In the genomic region with DNA sequence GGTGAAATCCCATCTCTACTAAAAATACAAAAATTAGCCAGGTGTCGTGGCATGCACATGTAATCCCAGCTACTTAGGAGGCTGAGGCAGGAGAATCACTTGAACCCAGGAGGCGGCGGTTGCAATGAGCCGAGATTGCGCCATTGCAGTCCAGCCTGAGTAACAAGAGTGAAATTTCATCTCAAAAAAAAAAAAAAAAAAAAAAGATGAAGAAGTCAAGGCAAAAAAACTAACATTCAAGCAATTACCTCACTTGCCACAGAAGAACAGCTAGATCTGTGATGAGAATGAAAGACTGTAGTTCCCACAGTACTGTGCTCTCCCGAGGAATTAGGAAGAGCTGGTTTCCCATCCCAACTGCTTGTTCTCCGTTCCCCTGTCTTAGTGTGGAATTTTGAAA, we compare ENCODE assay signal across 23 cellular contexts.
"Had no signal": no experiment of that assay in that cellular context is flagged by ENCODE, and none has a peak within 500 bp of the region (broad histone marks: within the 10 kb centered on the region; RNA-seq: fewer than 3 reads in every experiment).

No MANE protein-coding gene starts in this region.

- H3K4me3 Mint-ChIP-seq: activated CD8-positive, alpha-beta T cell treated with anti-CD3 and anti-CD28 coated beads for 36 hours; activated naive CD8-positive, alpha-beta T cell treated with anti-CD3 and anti-CD28 coated beads, Interleukin-2, amount 10 ng/mL, durations not matched to agents 7 days and 5 days; T-helper 2 cell treated with Interferon-gamma antibody and Interleukin-4, amounts not matched to agents 5 μg/mL and 100 μg/mL, for 36 hours had no signal

- H3K4me1 ChIP-seq: Peyer's patch had no signal

- H3K27ac ChIP-seq: adrenal gland, body of pancreas, Peyer's patch, SJSA1 had no signal

- DNase-seq: activated CD4-positive, alpha-beta T cell treated with anti-CD3 and anti-CD28 coated beads for 4 hours; activated CD8-positive, alpha-beta memory T cell treated with anti-CD3 and anti-CD28 coated beads, Interleukin-2, amount 50 U/mL, for 4 hours; activated CD8-positive, alpha-beta T cell treated with anti-CD3 and anti-CD28 coated beads for 36 hours; activated naive CD4-positive, alpha-beta T cell treated with anti-CD3 and anti-CD28 coated beads, Interleukin-2, amount 50 U/mL, for 16 hours; activated naive CD8-positive, alpha-beta T cell treated with anti-CD3 and anti-CD28 coated beads, Interleukin-2, amount 10 ng/mL, durations not matched to agents 7 days and 5 days; activated T-cell treated with anti-CD3 and anti-CD28 coated beads, Interleukin-2, amount 50 U/mL, for 1 hour; aorta; body of pancreas; central memory CD4-positive, alpha-beta T cell; NCI-H1048; NCI-H1417; NCI-H1930; NCI-H2171; NCI-H2227 treated with DMSO at 0.1 percent for 48 hours; NCI-H526; NCI-H774; Peyer's patch; SHP77 had no signal

- H3K36me3 ChIP-seq: adrenal gland, Peyer's patch, SJSA1 had no signal

- H3K4me3 ChIP-seq: adrenal gland, body of pancreas, K562, Peyer's patch, SJSA1 had no signal

- H3K9me3 Mint-ChIP-seq: activated CD8-positive, alpha-beta T cell treated with anti-CD3 and anti-CD28 coated beads for 36 hours; activated naive CD8-positive, alpha-beta T cell treated with anti-CD3 and anti-CD28 coated beads, Interleukin-2, amount 10 ng/mL, durations not matched to agents 7 days and 5 days; T-helper 2 cell treated with Interferon-gamma antibody and Interleukin-4, amounts not matched to agents 5 μg/mL and 100 μg/mL, for 36 hours had no signal

- H3K27ac Mint-ChIP-seq: activated CD8-positive, alpha-beta T cell treated with anti-CD3 and anti-CD28 coated beads for 36 hours; activated naive CD8-positive, alpha-beta T cell treated with anti-CD3 and anti-CD28 coated beads, Interleukin-2, amount 10 ng/mL, durations not matched to agents 7 days and 5 days; T-helper 2 cell treated with Interferon-gamma antibody and Interleukin-4, amounts not matched to agents 5 μg/mL and 100 μg/mL, for 36 hours had no signal

- H3K36me3 Mint-ChIP-seq: activated naive CD8-positive, alpha-beta T cell treated with anti-CD3 and anti-CD28 coated beads, Interleukin-2, amount 10 ng/mL, durations not matched to agents 7 days and 5 days had no signal

- H3K27me3 ChIP-seq: adrenal gland, body of pancreas, Peyer's patch had no signal

- ATAC-seq: activated CD4-positive, CD25-positive, alpha-beta regulatory T cell treated with anti-CD3 and anti-CD28 coated beads, Interleukin-2, amount 50 U/mL, for 24 hours; activated CD8-positive, alpha-beta T cell treated with anti-CD3 and anti-CD28 coated beads for 36 hours; body of pancreas; K562 had no signal

- H3K9me3 ChIP-seq: adrenal gland, body of pancreas, Peyer's patch, SJSA1 had no signal
